ENCODE assay signal across 8 cellular contexts in the genomic region with DNA sequence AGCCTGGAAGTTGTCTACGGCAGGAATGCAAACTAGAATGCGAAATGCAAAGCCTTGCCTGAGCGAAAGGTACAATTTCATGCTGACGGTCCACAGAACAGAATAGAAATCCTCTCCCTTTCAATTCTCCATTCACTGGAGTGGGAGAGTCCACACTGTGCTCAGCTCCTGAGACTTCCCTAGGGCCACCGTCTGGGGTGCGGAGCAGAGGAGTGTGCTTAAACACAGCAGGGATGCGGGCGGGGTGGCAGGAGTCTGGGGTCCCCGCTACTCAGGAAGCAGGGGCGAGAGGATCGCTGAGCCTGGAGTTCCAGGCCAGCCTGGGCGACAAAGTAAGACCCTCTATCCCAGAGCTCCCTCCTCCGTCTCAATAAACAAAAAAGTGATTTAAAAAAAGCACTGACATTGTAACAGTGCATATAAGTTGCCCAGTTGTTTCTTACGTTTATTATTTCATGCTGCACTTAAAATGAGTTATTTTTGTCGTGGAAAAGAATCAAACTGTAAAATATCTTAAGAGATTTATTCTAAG. TPM values are rescaled to one million over a fixed set of nuclear protein-coding genes. Genes with fewer than 3 reads are reported as not detected.
A peak's percentile ranks its signal among the peaks of the same experiment; 100 is the strongest.
DNase-seq lines count a peak whose midpoint lies in the region; ATAC-seq and TF ChIP-seq lines count a peak whose summit lies in the region.

No MANE protein-coding gene starts in this region.

- no peak for TF ChIP-seq EP300 in esophagus muscularis mucosa (IDR thresholded peaks at IDR 0.05)

- no peaks in the 10 kb centered on the region for H3K27me3 Mint-ChIP-seq in nephron progenitor cell (ENCODE audit: low read depth, poor library complexity)

- peaks cover 0 to 12% (median 9%) of the 10 kb centered on the region in 4 donors for H3K36me3 ChIP-seq in esophagus muscularis mucosa

- no peaks in the 10 kb centered on the region for H3K27me3 ChIP-seq in esophagus muscularis mucosa

- peaks cover 0 to 11% (median 1%) of the 10 kb centered on the region in 4 donors for H3K9me3 ChIP-seq in esophagus muscularis mucosa

- TF ChIP-seq CTCF in esophagus muscularis mucosa (IDR thresholded peaks at IDR 0.05): no peak
- TF ChIP-seq CTCF in nephron progenitor cell (IDR thresholded peaks at IDR 0.05): no peak

- H3K4me1 Mint-ChIP-seq in nephron progenitor cell: peaks cover 25% of the 10 kb centered on the region

- H3K27ac ChIP-seq in esophagus muscularis mucosa (replicated peaks in 1 of 4): peak overlapping the region; percentile 78 to 86 (median 82)

- peaks cover 62% of the 10 kb centered on the region for H3K36me3 Mint-ChIP-seq in nephron progenitor cell (ENCODE audit: low read depth)

- peak; percentile 31 for DNase-seq in NCI-H1105 (lab: John Stamatoyannopoulos, UW)
- no peak for DNase-seq in NCI-H1105 treated with DMSO at 0.1 percent for 48 hours (lab: John Stamatoyannopoulos, UW)
- DNase-seq in SW480 (ENCODE audit: low spot score): peak; percentile 11
- no peak for DNase-seq in esophagus muscularis mucosa (ENCODE audit: extremely low spot score)
- DNase-seq in nephron progenitor cell: peak; percentile 52
- no peak for DNase-seq in NCI-H1930 (lab: John Stamatoyannopoulos, UW)
- DNase-seq in COLO829 (ENCODE audit: low spot score): no peak

- peak overlapping the region; percentile 88 for H3K27ac Mint-ChIP-seq in nephron progenitor cell

- ATAC-seq in HG02642 (IDR thresholded peaks at IDR 0.05; ENCODE audit: poor library complexity, unreplicated experiment): peak; percentile 23

- TF ChIP-seq POLR2A in esophagus muscularis mucosa (IDR thresholded peaks at IDR 0.05; ENCODE audit: low read depth): no peak

- H3K4me1 ChIP-seq in esophagus muscularis mucosa: peaks cover 14 to 21% (median 21%) of the 10 kb centered on the region in 4 donors

- WGBS in esophagus muscularis mucosa: under 1% methylated on average over 15 of the region's 15 CpGs

- intact Hi-C loops in esophagus muscularis mucosa (cut with DNase I): loop anchor here (2.0 kb wide), 2 partner anchors 20 to 30 kb away; no protein-coding TSS in a partner anchor

- H3K4me3 Mint-ChIP-seq in nephron progenitor cell: peak overlapping the region; percentile 95

- H3K9me3 Mint-ChIP-seq in nephron progenitor cell: peaks cover 70% of the 10 kb centered on the region

- H3K4me3 ChIP-seq in esophagus muscularis mucosa: peak overlapping the region; percentile 64 to 73 (median 68)

RNA-seq across cellular contexts. Expression of a gene that starts 0.6 kb away (rescaled TPM):
- total RNA-seq in esophagus muscularis mucosa: 10 to 100 TPM in 1 of 4 donors, 1 to 10 TPM in 3; 4.0 to 12.9 (median 6.0) TPM

RNA-seq across cellular contexts. Expression of a gene that starts 40.1 kb away (rescaled TPM):
- 1 to 10 TPM; 2.5 to 3.7 (median 3.1) TPM for total RNA-seq in esophagus muscularis mucosa

RNA-seq across cellular contexts. Expression of a gene that starts 50.4 kb away (rescaled TPM):
- total RNA-seq in esophagus muscularis mucosa: not detected

Comparison
In these comparisons a context has a peak if more than half of its experiments do, and no peak if none do; other contexts are left out.
1. DNase-seq: peak in NCI-H1105 (single experiment), SW480 (single experiment) and nephron progenitor cell (single experiment); none in NCI-H1105 treated with DMSO at 0.1 percent for 48 hours (single experiment), esophagus muscularis mucosa (single experiment), NCI-H1930 (0 of 2) and COLO829 (single experiment).